ENCODE assay signal across 17 cellular contexts in the genomic region with DNA sequence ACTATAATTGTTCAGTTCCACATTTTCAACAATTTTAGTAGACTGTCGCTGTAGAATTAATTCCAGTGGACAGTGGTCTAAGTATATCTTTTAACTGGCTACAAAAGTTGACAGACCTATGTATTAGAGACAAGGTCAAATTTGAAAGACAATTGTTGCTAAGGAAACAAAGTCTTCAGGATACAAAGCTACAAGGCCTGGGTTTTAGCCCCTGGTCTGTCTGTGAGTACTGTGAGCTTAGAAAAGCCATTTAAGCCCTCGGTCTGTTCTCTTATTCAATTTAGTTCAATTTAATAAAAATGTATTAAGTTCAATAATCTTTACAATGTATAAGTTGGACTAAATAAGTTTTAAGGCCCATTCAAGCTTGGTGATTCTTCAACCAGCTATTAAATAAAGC.
DNase-seq lines count a peak whose midpoint lies in the region; ATAC-seq, FAIRE-seq and TF ChIP-seq lines count a peak whose summit lies in the region.
"Had no signal": no experiment of that assay in that cellular context is flagged by ENCODE, and none has a peak within 500 bp of the region (broad histone marks: within the 10 kb centered on the region; RNA-seq: fewer than 3 reads in every experiment).

No MANE protein-coding gene starts in this region.

- no peaks in the 10 kb centered on the region for H4K20me1 ChIP-seq in H1 (replicated peaks in 1 of 2; ENCODE audit: control insufficient read depth in 1 of 2, insufficient read depth in 2 of 2, low read length in 2 of 2)

- H3K18ac ChIP-seq in H1 (ENCODE audit: extremely low read depth, low read length): no peak overlapping the region
- H3K18ac ChIP-seq in neuronal stem cell (ENCODE audit: low read length): no peak overlapping the region

- H3K27me3 ChIP-seq in HUES48 (ENCODE audit: control insufficient read depth, insufficient read depth, low read length): no peaks in the 10 kb centered on the region
- H3K27me3 ChIP-seq in H1 (replicated peaks in 1 of 4; ENCODE audit: control insufficient read depth in 3 of 4, extremely low read depth in 1 of 4, insufficient read depth in 3 of 4, low read length in 3 of 4): no peaks in the 10 kb centered on the region
- H3K27me3 ChIP-seq in neuronal stem cell (ENCODE audit: control insufficient read depth in 3 of 3, insufficient read depth in 3 of 3, low read depth in 1 of 3, low read length in 3 of 3): no peaks in the 10 kb centered on the region
- H3K27me3 ChIP-seq: BE2C, Peyer's patch had no signal

- no peak overlapping the region for H2BK20ac ChIP-seq in H1 (ENCODE audit: low read length)

- DNase-seq in H1 (ENCODE audit: low read depth in 1 of 2, low spot score in 2 of 2) (no peak), iPS-NIHi11 (ENCODE audit: low spot score) (peak; percentile 47), neuronal stem cell (ENCODE audit: low spot score) (no peak), superior temporal gyrus (ENCODE audit: extremely low spot score) (no peak)
- no peak for DNase-seq in activated T-cell treated with anti-CD3 and anti-CD28 coated beads, Interleukin-2, amount 50 U/mL, for 72 hours
- DNase-seq: BE2C; CD8-positive, alpha-beta memory T cell; NCI-H1436 treated with DMSO at 0.1 percent for 48 hours; NCI-H2081; NCI-H345; NCI-H526 treated with DMSO at 0.1 percent for 48 hours; Peyer's patch; Right ventricle myocardium superior; SK-N-SH had no signal

- no peak overlapping the region for H2BK120ac ChIP-seq in H1 (replicated peaks; ENCODE audit: low read depth, low read length)
- H2BK120ac ChIP-seq in neuronal stem cell (ENCODE audit: low read depth, low read length): no peak overlapping the region

- H3K4me3 Mint-ChIP-seq in activated T-cell treated with anti-CD3 and anti-CD28 coated beads, Interleukin-2, amount 50 U/mL, for 72 hours: no peak overlapping the region
- H3K4me3 Mint-ChIP-seq: CD8-positive, alpha-beta memory T cell had no signal

- H2BK5ac ChIP-seq in H1 (ENCODE audit: low read depth, low read length) (no peak overlapping the region), neuronal stem cell (ENCODE audit: low read length) (no peak overlapping the region)

- peaks cover 0 to 2% of the 10 kb centered on the region in 2 donors for H3K9me3 Mint-ChIP-seq in activated T-cell treated with anti-CD3 and anti-CD28 coated beads, Interleukin-2, amount 50 U/mL, for 72 hours

- POLR2A ChIA-PET in H1 (lab: Charles Lee; ENCODE audit: partially characterized antibody): interaction anchor here (0.6 kb wide), 1 partner anchor 57 kb away, joined by 3 read pairs; no protein-coding TSS in a partner anchor

- H4K91ac ChIP-seq in H1 (replicated peaks; ENCODE audit: insufficient read length, low read length): no peak overlapping the region
- H4K91ac ChIP-seq in neuronal stem cell (ENCODE audit: low read depth, low read length, poor library complexity): no peak overlapping the region

- H3K9me3 ChIP-seq in HUES48 (ENCODE audit: control insufficient read depth, insufficient read depth, low read length) (no peaks in the 10 kb centered on the region), H1 (ENCODE audit: insufficient read depth in 2 of 2, low read depth in 1 of 2, low read length in 1 of 2) (no peaks in the 10 kb centered on the region), neuronal stem cell (replicated peaks in 1 of 2; ENCODE audit: control insufficient read depth in 2 of 2, insufficient read depth in 1 of 2, low read depth in 1 of 2, low read length in 2 of 2) (peaks cover 0 to 6% of the 10 kb centered on the region in 2 donors)
- H3K9me3 ChIP-seq: BE2C, Peyer's patch, SK-N-SH had no signal

- no peaks in the 10 kb centered on the region for H3K36me3 ChIP-seq in HUES48 (ENCODE audit: control insufficient read depth, insufficient read depth, low read length)
- no peaks in the 10 kb centered on the region for H3K36me3 ChIP-seq in H1 (ENCODE audit: control insufficient read depth in 2 of 4, insufficient read depth in 4 of 4, low read length in 3 of 4)
- H3K36me3 ChIP-seq in neuronal stem cell (replicated peaks in 1 of 2; ENCODE audit: control insufficient read depth in 2 of 2, insufficient read depth in 2 of 2, low read length in 2 of 2): no peaks in the 10 kb centered on the region
- H3K36me3 ChIP-seq: BE2C, Peyer's patch had no signal

- no peaks in the 10 kb centered on the region for H3K23me2 ChIP-seq in H1 (ENCODE audit: low read depth, low read length)

- ATAC-seq in GM21825 (IDR thresholded peaks at IDR 0.05; ENCODE audit: unreplicated experiment): no peak
- no peak for ATAC-seq in activated T-cell treated with anti-CD3 and anti-CD28 coated beads, Interleukin-2, amount 50 U/mL, for 72 hours (replicated peaks in 1 of 2)

- 14% methylated on average over 2 of the region's 2 CpGs; no CpG with 5 or more reads in 1 of the 2 experiments for WGBS in H1 (ENCODE audit: extremely low coverage in 1 of 2, insufficient coverage in 1 of 2, insufficient read length in 1 of 2, insufficient replicate concordance in 2 of 2, low coverage in 1 of 2, low lambda C conversion rate in 2 of 2, missing lambda C conversion rate in 1 of 2), 2 experiments
- WGBS in neuronal stem cell (ENCODE audit: extremely low coverage in 2 of 2, insufficient read length in 2 of 2, insufficient replicate concordance in 1 of 2), 2 donors: no CpG with 5 or more reads among the region's 2 CpGs

- FAIRE-seq in H1 (lab: Jason Lieb, UNC): peak; percentile 36
- FAIRE-seq: H54 had no signal

- H3K4me1 Mint-ChIP-seq in activated T-cell treated with anti-CD3 and anti-CD28 coated beads, Interleukin-2, amount 50 U/mL, for 72 hours (ENCODE audit: low read depth): no peaks in the 10 kb centered on the region
- H3K4me1 Mint-ChIP-seq: CD8-positive, alpha-beta memory T cell had no signal

- no peak overlapping the region for H3K9ac ChIP-seq in HUES48 (ENCODE audit: low read depth, low read length)
- no peak overlapping the region for H3K9ac ChIP-seq in H1 (replicated peaks in 1 of 4; ENCODE audit: extremely low read depth in 1 of 4, low read depth in 3 of 4, low read length in 3 of 4)
- H3K9ac ChIP-seq in neuronal stem cell (ENCODE audit: low read depth, low read length, poor library complexity): no peak overlapping the region
- H3K9ac ChIP-seq: SK-N-SH had no signal

- H3K79me2 ChIP-seq in H1 (ENCODE audit: control insufficient read depth in 1 of 2, insufficient read depth in 2 of 2, low read length in 2 of 2): no peaks in the 10 kb centered on the region

- H3K4me1 ChIP-seq in HUES48 (ENCODE audit: control insufficient read depth, insufficient read depth, low read length) (peaks cover 48% of the 10 kb centered on the region), H1 (replicated peaks in 1 of 4; ENCODE audit: control insufficient read depth in 3 of 4, insufficient read depth in 4 of 4, low read length in 3 of 4) (peaks cover 0 to 8% (median 5%) of the 10 kb centered on the region in 4 experiments; a peak in 3 of 7 replicates), neuronal stem cell (ENCODE audit: control insufficient read depth in 2 of 2, insufficient read depth in 1 of 2, low read depth in 1 of 2, low read length in 2 of 2) (peaks cover 0 to 40% of the 10 kb centered on the region in 2 donors)
- H3K4me1 ChIP-seq: Peyer's patch had no signal

- no peak overlapping the region for H3K23ac ChIP-seq in H1 (ENCODE audit: insufficient read length)
- no peak overlapping the region for H3K23ac ChIP-seq in neuronal stem cell (ENCODE audit: low read depth, low read length, poor library complexity)

- H4K5ac ChIP-seq in H1 (ENCODE audit: insufficient read length, low read depth, low read length): no peak overlapping the region

- no peak for TF ChIP-seq CTCF in H1 (IDR thresholded peaks at IDR 0.05; ENCODE audit: control extremely low read depth in 1 of 3, insufficient read depth in 1 of 3, low read depth in 1 of 3, low read length in 3 of 3)

- H2AK5ac ChIP-seq in H1 (ENCODE audit: low read depth, low read length) (no peak overlapping the region), neuronal stem cell (ENCODE audit: low read depth, low read length) (no peak overlapping the region)

- H4K8ac ChIP-seq in H1 (ENCODE audit: extremely low read depth, insufficient read depth, low read length): no peak overlapping the region
- H4K8ac ChIP-seq in neuronal stem cell (ENCODE audit: low read depth, low read length): no peak overlapping the region

- H3K14ac ChIP-seq in H1 (ENCODE audit: insufficient read length) (no peak overlapping the region), neuronal stem cell (ENCODE audit: low read length) (no peak overlapping the region)

- no peak overlapping the region for H3K27ac Mint-ChIP-seq in activated T-cell treated with anti-CD3 and anti-CD28 coated beads, Interleukin-2, amount 50 U/mL, for 72 hours
- H3K27ac Mint-ChIP-seq: CD8-positive, alpha-beta memory T cell had no signal

- H2BK12ac ChIP-seq in H1 (ENCODE audit: low read depth, low read length) (no peak overlapping the region), neuronal stem cell (ENCODE audit: low read length) (no peak overlapping the region)

- peak in 1 of 2 experiments; percentile 39; a peak in 1 of 3 replicates for TF ChIP-seq EP300 in H1 (IDR thresholded peaks at IDR 0.05; ENCODE audit: borderline replicate concordance in 1 of 2, low read depth in 2 of 2, low read length in 2 of 2)

- peak overlapping the region in 1 of 2 experiments; percentile 34; a peak in 2 of 4 replicates for H3K4me2 ChIP-seq in H1 (ENCODE audit: insufficient read depth in 1 of 2, low read depth in 2 of 2, low read length in 2 of 2)
- no peak overlapping the region for H3K4me2 ChIP-seq in neuronal stem cell (ENCODE audit: insufficient read depth, low read length, poor library complexity, severe bottlenecking)
- H3K4me2 ChIP-seq: SK-N-SH had no signal

- CTCF ChIA-PET in H1 (lab: Charles Lee; ENCODE audit: partially characterized antibody): interaction anchor here (0.7 to 1.4 kb wide), 2 partner anchors 16 to 1679 kb away, joined by 3 to 8 read pairs; no protein-coding TSS in a partner anchor

- no peak for TF ChIP-seq RAD21 in H1 (IDR thresholded peaks at IDR 0.05 in 1 of 2, conservative IDR thresholded peaks at IDR 0.05 in 1 of 2; ENCODE audit: low read depth in 2 of 2, low read length in 2 of 2)

- H3K79me1 ChIP-seq in H1 (ENCODE audit: low read depth, low read length) (no peaks in the 10 kb centered on the region), neuronal stem cell (ENCODE audit: low read depth, low read length) (no peaks in the 10 kb centered on the region)

- H3K27ac ChIP-seq in HUES48 (ENCODE audit: low read depth, low read length) (peak overlapping the region; percentile 81), H1 (ENCODE audit: low read depth, low read length) (no peak overlapping the region), neuronal stem cell (replicated peaks; ENCODE audit: low read length) (no peak overlapping the region)
- H3K27ac ChIP-seq: Peyer's patch had no signal

- H3K56ac ChIP-seq in H1 (replicated peaks; ENCODE audit: insufficient read length, low read depth, low read length): no peak overlapping the region

- no peaks in the 10 kb centered on the region for H3K27me3 Mint-ChIP-seq in activated T-cell treated with anti-CD3 and anti-CD28 coated beads, Interleukin-2, amount 50 U/mL, for 72 hours (ENCODE audit: low read depth)
- H3K27me3 Mint-ChIP-seq: CD8-positive, alpha-beta memory T cell had no signal

- H2AFZ ChIP-seq in H1 (ENCODE audit: low read length) (no peak overlapping the region), neuronal stem cell (ENCODE audit: low read length) (peak overlapping the region; percentile 50)

- TF ChIP-seq POLR2A in H1 (IDR thresholded peaks at IDR 0.05; ENCODE audit: control extremely low read depth in 1 of 2, low read depth in 2 of 2, low read length in 2 of 2): no peak

- no peak overlapping the region for H3K4ac ChIP-seq in H1 (replicated peaks; ENCODE audit: insufficient read length, low read depth, low read length)
- H3K4ac ChIP-seq in neuronal stem cell (ENCODE audit: low read length): no peak overlapping the region

- H2BK15ac ChIP-seq in H1 (ENCODE audit: low read length) (no peak overlapping the region), neuronal stem cell (ENCODE audit: low read length) (no peak overlapping the region)

- H3K4me3 ChIP-seq in HUES48 (ENCODE audit: low read depth, low read length) (no peak overlapping the region), H1 (ENCODE audit: extremely low read depth in 1 of 4, insufficient read depth in 2 of 4, low read depth in 3 of 4, low read length in 4 of 4) (peak overlapping the region in 1 of 4 experiments; percentile 32; a peak in 1 of 8 replicates), neuronal stem cell (ENCODE audit: low read length in 2 of 2) (no peak overlapping the region)
- H3K4me3 ChIP-seq: Peyer's patch had no signal

- peaks cover 0 to 1% of the 10 kb centered on the region in 2 donors for H3K36me3 Mint-ChIP-seq in activated T-cell treated with anti-CD3 and anti-CD28 coated beads, Interleukin-2, amount 50 U/mL, for 72 hours (ENCODE audit: insufficient read depth in 2 of 2)
- H3K36me3 Mint-ChIP-seq: CD8-positive, alpha-beta memory T cell had no signal
